Comparison of ENCODE assay signal across 18 cellular contexts in the genomic region with DNA sequence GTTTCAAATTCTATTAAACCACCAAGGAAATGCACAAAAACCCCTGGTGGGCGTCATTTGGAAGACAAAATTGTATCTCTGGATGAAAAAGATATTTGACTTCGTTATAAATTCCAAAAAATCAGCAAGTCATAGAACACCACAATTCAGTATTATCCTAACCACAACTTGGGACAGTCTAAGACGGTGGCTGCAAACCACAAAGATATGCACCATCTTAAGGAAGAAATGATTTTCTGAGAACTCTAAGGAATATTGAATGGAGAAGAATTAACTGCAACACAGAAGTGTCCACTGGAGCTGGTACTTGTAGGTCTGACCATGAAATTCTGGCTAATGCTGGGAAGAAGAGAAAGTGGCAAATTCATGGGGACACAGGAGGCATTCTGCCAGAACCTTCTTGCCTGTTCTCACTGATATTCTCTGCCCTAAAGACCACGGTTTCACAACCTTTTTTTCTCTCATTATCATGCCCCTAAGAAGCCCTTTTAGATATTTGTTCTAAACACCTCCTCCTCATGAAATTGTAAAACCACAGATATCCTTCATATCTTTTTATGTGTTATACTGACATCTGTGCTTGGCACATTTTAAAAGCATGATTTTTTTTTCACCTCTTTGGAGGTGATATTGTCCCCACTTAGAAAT.
DNase-seq lines count a peak whose midpoint lies in the region; ATAC-seq and TF ChIP-seq lines count a peak whose summit lies in the region.
"Had no signal": no experiment of that assay in that cellular context is flagged by ENCODE, and none has a peak within 500 bp of the region (broad histone marks: within the 10 kb centered on the region; RNA-seq: fewer than 3 reads in every experiment).

No MANE protein-coding gene starts in this region.

- peak; percentile 66 for DNase-seq in G401 (ENCODE audit: low spot score)
- peak; percentile 65 for DNase-seq in MV-4-11 (lab: John Stamatoyannopoulos, UW)
- peak; percentile 27 for DNase-seq in medulla oblongata (ENCODE audit: extremely low spot score)
- no peak for DNase-seq in endodermal cell
- DNase-seq in posterior vena cava (ENCODE audit: low spot score), result no peak
- DNase-seq: activated CD4-positive, alpha-beta memory T cell treated with anti-CD3 and anti-CD28 coated beads, Interleukin-2, amount 10 ng/mL, durations not matched to agents 7 days and 5 days; amniotic stem cell; DMS153; left colon; NCI-H2107; pancreas; small intestine; upper lobe of right lung had no signal

- no peaks in the 10 kb centered on the region for H3K27me3 Mint-ChIP-seq in endodermal cell (ENCODE audit: insufficient read depth)
- H3K27me3 Mint-ChIP-seq: activated CD4-positive, alpha-beta memory T cell treated with anti-CD3 and anti-CD28 coated beads, Interleukin-2, amount 10 ng/mL, durations not matched to agents 7 days and 5 days had no signal

- no peak overlapping the region for H3K27ac ChIP-seq in endodermal cell (ENCODE audit: low read depth, low read length)
- H3K27ac ChIP-seq: pancreas, upper lobe of right lung had no signal

- ATAC-seq in GM18858 (IDR thresholded peaks at IDR 0.05; ENCODE audit: unreplicated experiment), result peak; percentile 41
- no peak for ATAC-seq in activated CD4-positive, CD25-positive, alpha-beta regulatory T cell treated with anti-CD3 and anti-CD28 coated beads, Interleukin-2, amount 50 U/mL, for 24 hours
- no peak for ATAC-seq in GM21737 (IDR thresholded peaks at IDR 0.05; ENCODE audit: unreplicated experiment)
- ATAC-seq: left colon; pancreas; stimulated activated effector memory CD8-positive, alpha-beta T cell treated with anti-CD3 and anti-CD28 coated beads, Interleukin-12 subunit alpha, Interleukin-12 subunit beta, amount 100 ng/mL, for 72 hours had no signal

- H3K9me3 Mint-ChIP-seq in endodermal cell, result peaks cover 6% of the 10 kb centered on the region

- H3K36me3 ChIP-seq in endodermal cell (ENCODE audit: control insufficient read depth, insufficient read depth, low read length), result no peaks in the 10 kb centered on the region
- H3K36me3 ChIP-seq: HAP-1, pancreas, upper lobe of right lung had no signal

- H3K4me1 Mint-ChIP-seq in endodermal cell, result no peaks in the 10 kb centered on the region

- H3K36me3 Mint-ChIP-seq in endodermal cell (ENCODE audit: low read depth), result no peaks in the 10 kb centered on the region

- no peak overlapping the region for H3K4me3 Mint-ChIP-seq in endodermal cell
- H3K4me3 Mint-ChIP-seq: activated CD4-positive, alpha-beta memory T cell treated with anti-CD3 and anti-CD28 coated beads, Interleukin-2, amount 10 ng/mL, durations not matched to agents 7 days and 5 days; stimulated activated effector memory CD8-positive, alpha-beta T cell treated with anti-CD3 and anti-CD28 coated beads, Interleukin-12 subunit alpha, Interleukin-12 subunit beta, amount 100 ng/mL, for 72 hours had no signal

- intact Hi-C loops in posterior vena cava (cut with DNase I), result no loop called here

- no peak for TF ChIP-seq CTCF in endodermal cell (conservative IDR thresholded peaks at IDR 0.05)

- no peaks in the 10 kb centered on the region for H3K27me3 ChIP-seq in endodermal cell (ENCODE audit: control insufficient read depth, insufficient read depth, low read length, poor library complexity, severe bottlenecking)
- H3K27me3 ChIP-seq: pancreas, upper lobe of right lung had no signal

- H3K4me3 ChIP-seq in endodermal cell (ENCODE audit: low read length), result no peak overlapping the region
- H3K4me3 ChIP-seq: HAP-1, pancreas, upper lobe of right lung had no signal

- 86 to 92% methylated on average over 2 to 4 of the region's 4 CpGs for WGBS in endodermal cell (ENCODE audit: insufficient coverage in 1 of 2, insufficient read length in 1 of 2), 2 experiments

- H3K27ac Mint-ChIP-seq in endodermal cell, result no peak overlapping the region
- H3K27ac Mint-ChIP-seq: activated CD4-positive, alpha-beta memory T cell treated with anti-CD3 and anti-CD28 coated beads, Interleukin-2, amount 10 ng/mL, durations not matched to agents 7 days and 5 days; stimulated activated effector memory CD8-positive, alpha-beta T cell treated with anti-CD3 and anti-CD28 coated beads, Interleukin-12 subunit alpha, Interleukin-12 subunit beta, amount 100 ng/mL, for 72 hours had no signal

- H3K9me3 ChIP-seq in endodermal cell (ENCODE audit: control insufficient read depth, low read length), result peaks cover 6% of the 10 kb centered on the region
- H3K9me3 ChIP-seq: HAP-1, pancreas, upper lobe of right lung had no signal

- H3K4me1 ChIP-seq in endodermal cell (ENCODE audit: control insufficient read depth, insufficient read depth, low read length), result no peaks in the 10 kb centered on the region
- H3K4me1 ChIP-seq: HAP-1, pancreas had no signal

- in situ Hi-C loops in G401 (cut with HindIII; ENCODE audit: low sequenced_read_pairs), result no loop called here

- H3K9ac ChIP-seq in endodermal cell (ENCODE audit: extremely low read depth, low read length, poor library complexity, severe bottlenecking), result no peak overlapping the region

Comparison
In these comparisons a context has a peak if more than half of its experiments do, and no peak if none do; other contexts are left out.
1. DNase-seq: peak in G401 (single experiment), MV-4-11 (single experiment) and medulla oblongata (single experiment); none in endodermal cell (single experiment) and posterior vena cava (single experiment).